ENCODE assay signal across 8 cellular contexts in genomic region chr7:17769918-17770317, GRCh38.
DNase-seq lines count a peak whose midpoint lies in the region; ATAC-seq and TF ChIP-seq lines count a peak whose summit lies in the region.

No MANE protein-coding gene starts in this region.

- H3K36me3 ChIP-seq in psoas muscle (ENCODE audit: insufficient read depth in 1 of 2, low read depth in 1 of 2), result no peaks in the 10 kb centered on the region

- no peak overlapping the region for H3K4me3 ChIP-seq in psoas muscle

- peak; percentile 72 for DNase-seq in DMS53 treated with DMSO at 0.1 percent for 48 hours (lab: John Stamatoyannopoulos, UW; ENCODE audit: unreplicated experiment)
- peak; percentile 47 to 63 for DNase-seq in Kasumi-1 (lab: John Stamatoyannopoulos, UW)
- peak; percentile 76 for DNase-seq in RKO (ENCODE audit: low spot score)
- DNase-seq in activated gamma-delta T cell treated with anti-CD3 and anti-CD28 coated beads, Interleukin-2, amount 50 U/mL, for 16 hours (ENCODE audit: low read depth), result peak; percentile 30
- peak; percentile 64 for DNase-seq in glomerular visceral epithelial cell (ENCODE audit: extremely low spot score)
- DNase-seq in psoas muscle, result peak; percentile 32 to 52

- H3K27ac ChIP-seq in psoas muscle, result no peak overlapping the region

- WGBS in psoas muscle, 3 donors, result 27 to 29% (median 29%) methylated on average over 2 of the region's 2 CpGs

- ATAC-seq in GM21717 (IDR thresholded peaks at IDR 0.05; ENCODE audit: unreplicated experiment) (peak; percentile 67), psoas muscle (peak; percentile 34 to 63 (median 44)), HG02840 (IDR thresholded peaks at IDR 0.05; ENCODE audit: low FRiP score, unreplicated experiment) (no peak)

- peaks cover 5% of the 10 kb centered on the region for H3K4me1 ChIP-seq in psoas muscle

- TF ChIP-seq CTCF in psoas muscle (IDR thresholded peaks at IDR 0.05), result peak; percentile 57

- no peaks in the 10 kb centered on the region for H3K27me3 ChIP-seq in psoas muscle (ENCODE audit: insufficient read depth in 3 of 3, low read length in 2 of 3)

- no peaks in the 10 kb centered on the region for H3K9me3 ChIP-seq in psoas muscle

- intact Hi-C loops in psoas muscle (cut with DNase I), result loop anchor here in 1 of 2 donors (5.0 kb wide), 1 partner anchor 172 kb away; the partner anchor contains the start of gene SNX13
